Comparison of ENCODE assay signal across 23 cellular contexts in genomic region chr2:236342507-236342906, GRCh38.
"Had no signal": no experiment of that assay in that cellular context is flagged by ENCODE, and none has a peak within 500 bp of the region (broad histone marks: within the 10 kb centered on the region; RNA-seq: fewer than 3 reads in every experiment).

No MANE protein-coding gene starts in this region.

- H3K4me1 ChIP-seq: pancreas had no signal

- H3K36me3 ChIP-seq: colonic mucosa, esophagus squamous epithelium, neutrophil, pancreas, right lobe of liver, stomach, tibial artery, upper lobe of left lung, uterus had no signal

- DNase-seq: colonic mucosa; effector memory CD4-positive, alpha-beta T cell; esophagus squamous epithelium; foreskin melanocyte; glutamatergic neuron; immature natural killer cell; islet precursor cell; kidney glomerular epithelial cell; left colon; natural killer cell; pancreas; right lobe of liver; small intestine; stimulated activated CD4-positive, alpha-beta T cell treated with anti-CD3 and anti-CD28 coated beads, Interleukin-15, amount 100 ng/mL, for 24 hours; stimulated activated CD4-positive, alpha-beta T cell treated with anti-CD3 and anti-CD28 coated beads, Interleukin-2, amount 100 ng/mL, for 48 hours; stimulated activated naive B cell treated with anti-CD40 and anti-IgM and Interleukin-4, amounts not matched to agents 10 μg/mL and 1 μg/mL and 100 μg/mL, for 72 hours; stomach; testis; tibial artery; uterus had no signal

- H3K9me3 ChIP-seq: colonic mucosa, esophagus squamous epithelium, neutrophil, pancreas, right lobe of liver, stomach, testis, tibial artery, upper lobe of left lung, uterus had no signal

- H3K27ac ChIP-seq: colonic mucosa, esophagus squamous epithelium, neutrophil, pancreas, right lobe of liver, stomach, testis, tibial artery, upper lobe of left lung, uterus had no signal

- H3K4me3 ChIP-seq: colonic mucosa, esophagus squamous epithelium, lung, pancreas, right lobe of liver, stomach, testis, tibial artery, upper lobe of left lung, uterus had no signal

- H3K27me3 ChIP-seq: colonic mucosa, esophagus squamous epithelium, neutrophil, pancreas, right lobe of liver, stomach, testis, tibial artery, upper lobe of left lung, uterus had no signal

- ATAC-seq: left colon; natural killer cell; pancreas; right lobe of liver; stimulated activated naive B cell treated with anti-CD40 and anti-IgM and Interleukin-4, amounts not matched to agents 10 μg/mL and 1 μg/mL and 100 μg/mL, for 72 hours had no signal
